8 cellular contexts compared by ENCODE assay signal in genomic region chr1:51878616-51879336, GRCh38. TPM values are rescaled to one million over a fixed set of nuclear protein-coding genes. Genes with fewer than 3 reads are reported as not detected.
DNase-seq lines count a peak whose midpoint lies in the region; ATAC-seq and TF ChIP-seq lines count a peak whose summit lies in the region.

A gene with protein sequence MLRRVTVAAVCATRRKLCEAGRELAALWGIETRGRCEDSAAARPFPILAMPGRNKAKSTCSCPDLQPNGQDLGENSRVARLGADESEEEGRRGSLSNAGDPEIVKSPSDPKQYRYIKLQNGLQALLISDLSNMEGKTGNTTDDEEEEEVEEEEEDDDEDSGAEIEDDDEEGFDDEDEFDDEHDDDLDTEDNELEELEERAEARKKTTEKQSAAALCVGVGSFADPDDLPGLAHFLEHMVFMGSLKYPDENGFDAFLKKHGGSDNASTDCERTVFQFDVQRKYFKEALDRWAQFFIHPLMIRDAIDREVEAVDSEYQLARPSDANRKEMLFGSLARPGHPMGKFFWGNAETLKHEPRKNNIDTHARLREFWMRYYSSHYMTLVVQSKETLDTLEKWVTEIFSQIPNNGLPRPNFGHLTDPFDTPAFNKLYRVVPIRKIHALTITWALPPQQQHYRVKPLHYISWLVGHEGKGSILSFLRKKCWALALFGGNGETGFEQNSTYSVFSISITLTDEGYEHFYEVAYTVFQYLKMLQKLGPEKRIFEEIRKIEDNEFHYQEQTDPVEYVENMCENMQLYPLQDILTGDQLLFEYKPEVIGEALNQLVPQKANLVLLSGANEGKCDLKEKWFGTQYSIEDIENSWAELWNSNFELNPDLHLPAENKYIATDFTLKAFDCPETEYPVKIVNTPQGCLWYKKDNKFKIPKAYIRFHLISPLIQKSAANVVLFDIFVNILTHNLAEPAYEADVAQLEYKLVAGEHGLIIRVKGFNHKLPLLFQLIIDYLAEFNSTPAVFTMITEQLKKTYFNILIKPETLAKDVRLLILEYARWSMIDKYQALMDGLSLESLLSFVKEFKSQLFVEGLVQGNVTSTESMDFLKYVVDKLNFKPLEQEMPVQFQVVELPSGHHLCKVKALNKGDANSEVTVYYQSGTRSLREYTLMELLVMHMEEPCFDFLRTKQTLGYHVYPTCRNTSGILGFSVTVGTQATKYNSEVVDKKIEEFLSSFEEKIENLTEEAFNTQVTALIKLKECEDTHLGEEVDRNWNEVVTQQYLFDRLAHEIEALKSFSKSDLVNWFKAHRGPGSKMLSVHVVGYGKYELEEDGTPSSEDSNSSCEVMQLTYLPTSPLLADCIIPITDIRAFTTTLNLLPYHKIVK (minus strand): TSS chr1:51878727. CDS start chr1:51878615, 112 bp downstream.

- H3K9me3 ChIP-seq in T-helper 17 cell (ENCODE audit: control insufficient read depth, low read length, poor library complexity, severe bottlenecking) (no peaks in the 10 kb centered on the region), left ventricle myocardium inferior (replicated peaks) (no peaks in the 10 kb centered on the region)

- intact Hi-C loops in left ventricle myocardium inferior (cut with micrococcal nuclease), result loop anchor here (10.0 kb wide), 1 partner anchor 264 kb away; the partner anchor contains the start of gene OSBPL9

- H3K4me3 Mint-ChIP-seq in T-helper 17 cell (no peak within 1 kb of the TSS), progenitor cell of endocrine pancreas (ENCODE audit: low read depth) (no peak within 1 kb of the TSS)

- H3K27me3 ChIP-seq in left ventricle myocardium inferior (ENCODE audit: low read depth), result peaks cover 29% of the 10 kb centered on the region

- H3K36me3 Mint-ChIP-seq in T-helper 17 cell (ENCODE audit: low read depth) (peaks cover 6% of the 10 kb centered on the region), progenitor cell of endocrine pancreas (ENCODE audit: insufficient read depth) (no peaks in the 10 kb centered on the region)

- H3K27ac Mint-ChIP-seq in T-helper 17 cell, result no peak within 1 kb of the TSS
- H3K27ac Mint-ChIP-seq in progenitor cell of endocrine pancreas, result no peak within 1 kb of the TSS

- TF ChIP-seq CTCF in left ventricle myocardium inferior (IDR thresholded peaks at IDR 0.05; ENCODE audit: borderline replicate concordance) (no peak), progenitor cell of endocrine pancreas (IDR thresholded peaks at IDR 0.05; ENCODE audit: unreplicated experiment) (no peak)

- peak within 1 kb of the TSS; percentile 93 for H3K4me3 ChIP-seq in left ventricle myocardium inferior

- H3K27ac ChIP-seq in angular gyrus (ENCODE audit: low read depth, low read length) (peak within 1 kb of the TSS; percentile 95), left ventricle myocardium inferior (replicated peaks) (peak within 1 kb of the TSS; percentile 98)

- no peaks in the 10 kb centered on the region for H3K36me3 ChIP-seq in left ventricle myocardium inferior

- peaks cover 18% of the 10 kb centered on the region for H3K4me1 Mint-ChIP-seq in T-helper 17 cell
- H3K4me1 Mint-ChIP-seq in progenitor cell of endocrine pancreas (ENCODE audit: low read depth), result peaks cover 18% of the 10 kb centered on the region

- ATAC-seq in GM18499 (IDR thresholded peaks at IDR 0.05; ENCODE audit: insufficient read depth, unreplicated experiment), result peak; percentile 88
- ATAC-seq in HG02938 (IDR thresholded peaks at IDR 0.05; ENCODE audit: unreplicated experiment), result peak; percentile 93
- ATAC-seq in T-helper 17 cell, result peak; percentile 93

- H3K27me3 Mint-ChIP-seq in T-helper 17 cell, result peaks cover 21% of the 10 kb centered on the region
- peaks cover 15% of the 10 kb centered on the region for H3K27me3 Mint-ChIP-seq in progenitor cell of endocrine pancreas

- DNase-seq in NCI-H1694 treated with DMSO at 0.1 percent for 48 hours (lab: John Stamatoyannopoulos, UW) (peak; percentile 99), T-helper 17 cell (peak; percentile 96 to 98 (median 97)), left ventricle myocardium inferior (peak; percentile 100), progenitor cell of endocrine pancreas (ENCODE audit: low spot score, unreplicated experiment) (peak; percentile 98), ureter (ENCODE audit: low spot score) (peak; percentile 100)

- H3K4me1 ChIP-seq in left ventricle myocardium inferior, result peaks cover 54% of the 10 kb centered on the region

- H3K9me3 Mint-ChIP-seq in progenitor cell of endocrine pancreas (ENCODE audit: low read depth), result no peaks in the 10 kb centered on the region

RNA-seq across cellular contexts. Expression of the gene that starts here (rescaled TPM):
- total RNA-seq in T-helper 17 cell (100 to 1,000 TPM in 1 of 2 donors, 10 to 100 TPM in 1; 97.9 to 116 TPM), left ventricle myocardium inferior (130 TPM), progenitor cell of endocrine pancreas (200 and 207 TPM in 2 replicates), ureter (129 TPM)

Comparison
In these comparisons a context has a peak if more than half of its experiments do, and no peak if none do; other contexts are left out.
1. Peak in every context shown above with its lines: DNase-seq, ATAC-seq, H3K4me3 ChIP-seq and H3K27ac ChIP-seq.